ENCODE assay signal across 20 cellular contexts in the genomic region with DNA sequence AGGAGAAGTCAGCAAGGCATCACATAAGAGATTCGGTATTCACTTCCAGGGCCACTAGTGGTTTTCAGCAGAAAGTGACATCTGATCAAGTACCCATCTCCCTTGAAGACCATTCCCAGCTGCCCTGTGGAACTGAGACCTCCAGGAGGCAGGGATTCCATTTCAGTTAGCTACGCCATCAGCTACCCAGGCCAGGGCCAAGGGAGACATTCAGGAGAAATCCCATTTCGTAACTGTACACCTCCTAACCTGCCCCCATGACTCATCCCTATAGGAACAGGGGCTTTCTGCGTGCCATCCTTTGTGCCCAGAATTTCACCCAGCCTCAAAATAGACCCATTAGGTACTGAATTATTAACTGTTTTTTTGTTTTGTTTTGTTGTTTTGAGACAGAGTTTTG. TPM values are rescaled to one million over a fixed set of nuclear protein-coding genes. Genes with fewer than 3 reads are reported as not detected.
DNase-seq lines count a peak whose midpoint lies in the region; ATAC-seq and TF ChIP-seq lines count a peak whose summit lies in the region.
"Had no signal": no experiment of that assay in that cellular context is flagged by ENCODE, and none has a peak within 500 bp of the region (broad histone marks: within the 10 kb centered on the region; RNA-seq: fewer than 3 reads in every experiment).

No MANE protein-coding gene starts in this region.

- no peak overlapping the region for H3K4me2 ChIP-seq in osteoblast (ENCODE audit: insufficient read depth, low read length)

- TF ChIP-seq CTCF in RWPE1 (conservative IDR thresholded peaks at IDR 0.05; ENCODE audit: low read depth): no peak
- no peak for TF ChIP-seq CTCF in WTC11 (IDR thresholded peaks at IDR 0.05)
- no peak for TF ChIP-seq CTCF in foreskin keratinocyte (conservative IDR thresholded peaks at IDR 0.05)
- TF ChIP-seq CTCF in osteoblast (IDR thresholded peaks at IDR 0.05; ENCODE audit: extremely low read depth, low read depth, low read length): no peak

- CTCF ChIA-PET in RWPE1 (lab: Yijun Ruan, JAX): no interaction called here
- CTCF ChIA-PET in WTC11 (lab: Charles Lee): no interaction called here

- H2AFZ ChIP-seq in osteoblast (ENCODE audit: low read length): no peak overlapping the region

- peaks cover 7% of the 10 kb centered on the region for H3K27me3 Mint-ChIP-seq in WTC11 (ENCODE audit: low read depth)

- H3K79me2 ChIP-seq in osteoblast (ENCODE audit: insufficient read depth, low read length): no peaks in the 10 kb centered on the region

- no peaks in the 10 kb centered on the region for H4K20me1 ChIP-seq in osteoblast (ENCODE audit: insufficient read depth, low read length)

- H3K36me3 ChIP-seq in osteoblast (ENCODE audit: insufficient read depth, low read length): no peaks in the 10 kb centered on the region
- H3K36me3 ChIP-seq: BE2C, HAP-1 had no signal

- H3K4me1 ChIP-seq in foreskin keratinocyte (no peaks in the 10 kb centered on the region), osteoblast (ENCODE audit: insufficient read depth, low read length) (no peaks in the 10 kb centered on the region)
- H3K4me1 ChIP-seq: BE2C, HAP-1 had no signal

- DNase-seq in RWPE1 (ENCODE audit: low spot score) (peak; percentile 18), WTC11 (ENCODE audit: low spot score) (no peak), foreskin keratinocyte (peak in 1 of 2 donors; percentile 36), osteoblast (ENCODE audit: insufficient read length, low spot score, missing footprints) (peak; percentile 41), NCI-H1092 treated with DMSO at 0.1 percent for 48 hours (lab: John Stamatoyannopoulos, UW) (no peak), Kasumi-1 (lab: John Stamatoyannopoulos, UW) (no peak)
- DNase-seq: ACHN; BE2C; CD4-positive, CD25-positive, alpha-beta regulatory T cell; CD8-positive, alpha-beta memory T cell; COR-L47; DMS 273 treated with DMSO at 0.1 percent for 48 hours; DMS53; DND-41; EL had no signal

- POLR2A ChIA-PET in RWPE1 (lab: Yijun Ruan, JAX; ENCODE audit: low non-redundant PET) (no interaction called here), WTC11 (lab: Charles Lee) (no interaction called here)

- H3K4me3 ChIP-seq in osteoblast (ENCODE audit: insufficient read depth, low read length): no peak overlapping the region
- H3K4me3 ChIP-seq: GM12878, HAP-1 had no signal

- H3K4me3 Mint-ChIP-seq in WTC11: no peak overlapping the region
- H3K4me3 Mint-ChIP-seq: CD4-positive, CD25-positive, alpha-beta regulatory T cell; CD8-positive, alpha-beta memory T cell had no signal

- no peaks in the 10 kb centered on the region for H3K36me3 Mint-ChIP-seq in WTC11
- H3K36me3 Mint-ChIP-seq: CD4-positive, CD25-positive, alpha-beta regulatory T cell; CD8-positive, alpha-beta memory T cell had no signal

- 0 out of 2 replicates have a peak overlapping the region, but pooled peaks have one; percentile 10 for H3K27ac Mint-ChIP-seq in WTC11
- H3K27ac Mint-ChIP-seq: CD4-positive, CD25-positive, alpha-beta regulatory T cell; CD8-positive, alpha-beta memory T cell had no signal

- H3K27ac ChIP-seq in RWPE1 (no peak overlapping the region), foreskin keratinocyte (no peak overlapping the region), osteoblast (ENCODE audit: low read depth, low read length) (no peak overlapping the region)

- peaks cover 23% of the 10 kb centered on the region for H3K4me1 Mint-ChIP-seq in WTC11
- H3K4me1 Mint-ChIP-seq: CD8-positive, alpha-beta memory T cell had no signal

- ATAC-seq in WTC11 (no peak), foreskin keratinocyte (peak; percentile 51), GM19023 (IDR thresholded peaks at IDR 0.05; ENCODE audit: unreplicated experiment) (no peak)
- ATAC-seq: GM12878, HepG2 had no signal

- H3K9me3 Mint-ChIP-seq in WTC11: no peaks in the 10 kb centered on the region

- H3K27me3 ChIP-seq in foreskin keratinocyte (no peaks in the 10 kb centered on the region), osteoblast (ENCODE audit: insufficient read depth, low read length) (peaks cover 13% of the 10 kb centered on the region)
- H3K27me3 ChIP-seq: BE2C had no signal

- no peaks in the 10 kb centered on the region for H3K9me3 ChIP-seq in osteoblast (ENCODE audit: low read depth, low read length)
- H3K9me3 ChIP-seq: BE2C, HAP-1 had no signal

TF ChIP-seq in WTC11, 78 proteins besides CTCF, POLR2A, EP300 and RAD21:
- no peak for TF ChIP-seq CBFB (CRISPR knock-in tag; IDR thresholded peaks at IDR 0.05; ENCODE audit: low read depth)
- TF ChIP-seq ZNF423 (CRISPR knock-in tag; IDR thresholded peaks at IDR 0.05): no peak
- no peak for TF ChIP-seq EMX1 (CRISPR knock-in tag; IDR thresholded peaks at IDR 0.05)
TF ChIP-seq in WTC11: peak in this region for 0.

RNA-seq across cellular contexts. Expression of gene SPATA12, which starts 24.7 kb away (rescaled TPM):
- total RNA-seq in WTC11 (2021): 0.18 to 0.39 TPM (median 0.37 TPM) in 3 replicates
- 0.03 TPM in 1 of 2 replicates, not detected in the other for total RNA-seq in foreskin keratinocyte
- 0.02 and 0.04 TPM in 2 replicates for polyA plus RNA-seq in foreskin keratinocyte
- not detected in 2 replicates for total RNA-seq in osteoblast
- total RNA-seq: CD4-positive, CD25-positive, alpha-beta regulatory T cell; CD8-positive, alpha-beta memory T cell; G401 had no signal
- polyA plus RNA-seq: CD4-positive, CD25-positive, alpha-beta regulatory T cell; CD8-positive, alpha-beta memory T cell had no signal

Comparison
In these comparisons a context has a peak if more than half of its experiments do, and no peak if none do; other contexts are left out.
1. DNase-seq: peak in RWPE1 (single experiment) and osteoblast (single experiment); none in WTC11 (single experiment), NCI-H1092 treated with DMSO at 0.1 percent for 48 hours (single experiment) and Kasumi-1 (0 of 2).